8 cellular contexts compared by ENCODE assay signal in genomic region chr6:83859410-83860346, GRCh38. TPM values are rescaled to one million over a fixed set of nuclear protein-coding genes. Genes with fewer than 3 reads are reported as not detected.
DNase-seq lines count a peak whose midpoint lies in the region; ATAC-seq, FAIRE-seq and TF ChIP-seq lines count a peak whose summit lies in the region.

Gene CYB5R4, plus strand, starts transcription at chr6:83859689. Its CDS starts 94 bp downstream, at chr6:83859783.

- H2AFZ ChIP-seq in keratinocyte (ENCODE audit: control insufficient read depth, low read length), result peak within 1 kb of the TSS; percentile 99

- H3K9ac ChIP-seq in keratinocyte (ENCODE audit: control insufficient read depth, extremely low read depth, insufficient read depth, low read length), result peak within 1 kb of the TSS; percentile 83

- peaks cover 17% of the 10 kb centered on the region for H3K79me2 ChIP-seq in keratinocyte (ENCODE audit: control insufficient read depth, insufficient read depth, low read length)

- FAIRE-seq in keratinocyte (lab: Jason Lieb, UNC), result peak; percentile 83

- no peaks in the 10 kb centered on the region for H3K9me1 ChIP-seq in keratinocyte (ENCODE audit: control insufficient read depth, extremely low read depth, insufficient read depth, low read length)

- H3K4me1 ChIP-seq in keratinocyte (ENCODE audit: control insufficient read depth, extremely low read depth, insufficient read depth, low read length), result peaks cover 10% of the 10 kb centered on the region

- peak within 1 kb of the TSS; percentile 98 for H3K4me2 ChIP-seq in keratinocyte (ENCODE audit: control insufficient read depth, extremely low read depth, insufficient read depth, low read depth, low read length)

- no peaks in the 10 kb centered on the region for H4K20me1 ChIP-seq in keratinocyte (ENCODE audit: control insufficient read depth, extremely low read depth, insufficient read depth, low read length)

- H3K27me3 ChIP-seq in keratinocyte (ENCODE audit: control insufficient read depth, extremely low read depth, insufficient read depth, low read length), result no peaks in the 10 kb centered on the region

- no peaks in the 10 kb centered on the region for H3K36me3 ChIP-seq in keratinocyte (ENCODE audit: control insufficient read depth in 2 of 2, extremely low read depth in 1 of 2, insufficient read depth in 2 of 2, low read length in 2 of 2)

- ATAC-seq in GM19043 (IDR thresholded peaks at IDR 0.05; ENCODE audit: low read depth, unreplicated experiment), result peak; percentile 96
- ATAC-seq in HG03378 (IDR thresholded peaks at IDR 0.05; ENCODE audit: unreplicated experiment), result peak; percentile 95

- no peaks in the 10 kb centered on the region for H3K9me3 ChIP-seq in keratinocyte (ENCODE audit: control insufficient read depth, low read depth, low read length)

- H3K27ac ChIP-seq in keratinocyte (ENCODE audit: control insufficient read depth, insufficient read depth, low read length), result peak within 1 kb of the TSS; percentile 73

- DNase-seq in Ammon's horn (ENCODE audit: low spot score) (peak; percentile 97), NCI-H460 (ENCODE audit: extremely low read depth, low read depth) (peak; percentile 90), cerebellar nuclear complex (lab: John Stamatoyannopoulos, UW) (peak; percentile 63 to 69), keratinocyte (ENCODE audit: low read depth, low spot score) (peak; percentile 53)
- DNase-seq in activated CD4-positive, CD25-positive, alpha-beta regulatory T cell treated with anti-CD3 and anti-CD28 coated beads, Interleukin-2, amount 50 U/mL, for 72 hours, result peak; percentile 93
- peak; percentile 84 to 86 for DNase-seq in stimulated activated CD4-positive, alpha-beta T cell treated with anti-CD3 and anti-CD28 coated beads, Interleukin-15, amount 100 ng/mL, for 1 hour (ENCODE audit: low read depth in 1 of 2, low spot score in 1 of 2)

- H3K4me3 ChIP-seq in keratinocyte (ENCODE audit: control insufficient read depth in 2 of 3, extremely low read depth in 1 of 3, insufficient read depth in 2 of 3, low read depth in 1 of 3, low read length in 3 of 3), result peak within 1 kb of the TSS; percentile 97 to 99 (median 99)

- peak; percentile 36 to 53 (median 39) for TF ChIP-seq CTCF in keratinocyte (optimal IDR thresholded peaks at IDR 0.05 in 1 of 3, IDR thresholded peaks at IDR 0.05 in 1 of 3, conservative IDR thresholded peaks at IDR 0.05 in 1 of 3; ENCODE audit: extremely low read depth in 1 of 3, insufficient read depth in 2 of 3, low read length in 3 of 3)

- dilution Hi-C loops in keratinocyte (cut with MboI; ENCODE audit: extremely low pct_ligation_motif_present, low sequenced_read_pairs), result no loop called here

RNA-seq across cellular contexts. Expression of gene CYB5R4, which starts in this region (rescaled TPM):
- 19.3 and 23.9 TPM in 2 replicates for total RNA-seq in NCI-H460 (2014; rRNA removed; shearing (Covaris generic))
- 7.1 and 27.8 TPM in 2 replicates for polyA plus RNA-seq in NCI-H460 (2014; cell fraction: nucleus; rRNA removed)
- 7.2 to 14.0 TPM (median 8.7 TPM) in 3 replicates for polyA plus RNA-seq in keratinocyte
- polyA plus RNA-seq in keratinocyte (2011; ENCODE audit: low read depth), result 21.6 TPM
- 4.8 and 9.7 TPM in 2 replicates for polyA plus RNA-seq in keratinocyte (2011; cell fraction: cytosol; rRNA removed)
- polyA plus RNA-seq in keratinocyte (2011; cell fraction: nucleus; rRNA removed), result 2.4 and 2.5 TPM in 2 replicates
- 8.9 and 9.1 TPM in 2 replicates for polyA plus RNA-seq in keratinocyte (2012; ENCODE audit: low replicate concordance)
- 0.75 to 6.2 TPM (median 3.7 TPM) in 3 replicates for polyA minus RNA-seq in keratinocyte
- 6.9 TPM for polyA minus RNA-seq in keratinocyte (2011; cell fraction: cytosol; rRNA and poly(A)+ RNA removed)
- 4.4 and 7.0 TPM in 2 replicates for polyA minus RNA-seq in keratinocyte (2011; cell fraction: nucleus; rRNA and poly(A)+ RNA removed)

Comparison
In these comparisons a context has a peak if more than half of its experiments do, and no peak if none do; other contexts are left out.
1. Peak in every context shown above with its lines: DNase-seq, ATAC-seq, H3K4me3 ChIP-seq and H3K27ac ChIP-seq.